12 cellular contexts compared by ENCODE assay signal in genomic region chr19:43752287-43752875, GRCh38. TPM values are rescaled to one million over a fixed set of nuclear protein-coding genes. Genes with fewer than 3 reads are reported as not detected.
DNase-seq lines count a peak whose midpoint lies in the region; ATAC-seq, FAIRE-seq and TF ChIP-seq lines count a peak whose summit lies in the region.
"Had no signal": no experiment of that assay in that cellular context is flagged by ENCODE, and none has a peak within 500 bp of the region (broad histone marks: within the 10 kb centered on the region; RNA-seq: fewer than 3 reads in every experiment).

No MANE protein-coding gene starts in this region.

- peaks cover 47% of the 10 kb centered on the region for H3K36me3 Mint-ChIP-seq in T-helper 1 cell treated with Interleukin-12 subunit alpha and Interleukin-12 subunit beta and Interleukin-4 antibody, amounts not matched to agents 30 μg/mL and 1 μg/mL, for 36 hours (ENCODE audit: low read depth)
- H3K36me3 Mint-ChIP-seq in type B pancreatic cell, result peaks cover 29% of the 10 kb centered on the region

- H3K4me1 ChIP-seq in HepG2 (ENCODE audit: insufficient read depth, low read length) (peaks cover 18% of the 10 kb centered on the region), right lobe of liver (peaks cover 0 to 13% (median 0%) of the 10 kb centered on the region in 4 donors), left lung (peaks cover 16 to 65% of the 10 kb centered on the region in 2 donors)

- FAIRE-seq in HepG2 (lab: Jason Lieb, UNC), result no peak
- FAIRE-seq: small intestine had no signal

- peak overlapping the region; percentile 23 for H3K4me3 Mint-ChIP-seq in T-helper 1 cell treated with Interleukin-12 subunit alpha and Interleukin-12 subunit beta and Interleukin-4 antibody, amounts not matched to agents 30 μg/mL and 1 μg/mL, for 36 hours
- no peak overlapping the region for H3K4me3 Mint-ChIP-seq in type B pancreatic cell

- TF ChIP-seq POLR2A in HepG2 (IDR thresholded peaks at IDR 0.05; ENCODE audit: insufficient read depth in 1 of 2, low read depth in 2 of 2, low read length in 2 of 2) (no peak), right lobe of liver (IDR thresholded peaks at IDR 0.05) (no peak)

- no peak overlapping the region for H3K9ac ChIP-seq in HepG2 (ENCODE audit: insufficient read depth, low read depth, low read length)

- DNase-seq in HepG2 (ENCODE audit: low spot score) (no peak), right lobe of liver (no peak), left lung (no peak), type B pancreatic cell (ENCODE audit: extremely low spot score, unreplicated experiment) (no peak), mucosa of gallbladder (ENCODE audit: low spot score) (no peak)
- DNase-seq: small intestine had no signal

- H3K79me2 ChIP-seq in HepG2 (ENCODE audit: insufficient read depth, low read length), result peaks cover 16% of the 10 kb centered on the region

- no peak overlapping the region for H3K27ac ChIP-seq in HepG2 (ENCODE audit: extremely low read length, insufficient read depth, low read length)
- H3K27ac ChIP-seq in right lobe of liver, result no peak overlapping the region
- peak overlapping the region; percentile 99 for H3K27ac ChIP-seq in left lung

- no peaks in the 10 kb centered on the region for H3K9me3 Mint-ChIP-seq in T-helper 1 cell treated with Interleukin-12 subunit alpha and Interleukin-12 subunit beta and Interleukin-4 antibody, amounts not matched to agents 30 μg/mL and 1 μg/mL, for 36 hours
- no peaks in the 10 kb centered on the region for H3K9me3 Mint-ChIP-seq in type B pancreatic cell

- H3K27ac Mint-ChIP-seq in T-helper 1 cell treated with Interleukin-12 subunit alpha and Interleukin-12 subunit beta and Interleukin-4 antibody, amounts not matched to agents 30 μg/mL and 1 μg/mL, for 36 hours, result peak overlapping the region; percentile 43
- H3K27ac Mint-ChIP-seq in type B pancreatic cell, result peak overlapping the region; percentile 90

- no peaks in the 10 kb centered on the region for H3K27me3 ChIP-seq in HepG2 (ENCODE audit: control insufficient read depth in 1 of 2, insufficient read depth in 2 of 2, low read length in 2 of 2)
- H3K27me3 ChIP-seq in right lobe of liver, result no peaks in the 10 kb centered on the region
- no peaks in the 10 kb centered on the region for H3K27me3 ChIP-seq in left lung

- no peak overlapping the region for H3K4me2 ChIP-seq in HepG2 (ENCODE audit: low read depth, low read length)

- H3K9me3 ChIP-seq in HepG2 (ENCODE audit: low read length) (no peaks in the 10 kb centered on the region), right lobe of liver (no peaks in the 10 kb centered on the region), left lung (no peaks in the 10 kb centered on the region)

- CTCF ChIA-PET in HepG2 (lab: Yijun Ruan, JAX; ENCODE audit: low intra/inter-chr PET ratio, low total read pairs), result no interaction called here

- H3K4me1 Mint-ChIP-seq in T-helper 1 cell treated with Interleukin-12 subunit alpha and Interleukin-12 subunit beta and Interleukin-4 antibody, amounts not matched to agents 30 μg/mL and 1 μg/mL, for 36 hours (ENCODE audit: low read depth), result peaks cover 50% of the 10 kb centered on the region
- H3K4me1 Mint-ChIP-seq in type B pancreatic cell (ENCODE audit: unreplicated experiment), result peaks cover 39% of the 10 kb centered on the region

- no peak overlapping the region for H2AFZ ChIP-seq in HepG2 (ENCODE audit: low read length)

- in situ Hi-C loops in HepG2 (cut with HindIII; ENCODE audit: extremely low pct_ligation_motif_present, low pct_unique_long_range_greater_than_20kb), result no loop called here

- ATAC-seq in HepG2 (no peak), right lobe of liver (no peak), left lung (no peak), HG03571 (IDR thresholded peaks at IDR 0.05; ENCODE audit: unreplicated experiment) (no peak), HG03469 (IDR thresholded peaks at IDR 0.05; ENCODE audit: unreplicated experiment) (no peak)

- TF ChIP-seq CTCF in HepG2 (CRISPR knock-in tag; IDR thresholded peaks at IDR 0.05) (no peak), right lobe of liver (IDR thresholded peaks at IDR 0.05) (no peak), left lung (IDR thresholded peaks at IDR 0.05) (no peak), type B pancreatic cell (conservative IDR thresholded peaks at IDR 0.05) (no peak)

- no peak overlapping the region for H3K4me3 ChIP-seq in HepG2 (replicated peaks in 1 of 3; ENCODE audit: insufficient read depth in 1 of 3, low read depth in 2 of 3, low read length in 3 of 3)
- H3K4me3 ChIP-seq in right lobe of liver, result no peak overlapping the region
- H3K4me3 ChIP-seq in left lung, result no peak overlapping the region

- TF ChIP-seq RAD21 in HepG2 (CRISPR knock-in tag; IDR thresholded peaks at IDR 0.05), result no peak

- POLR2A ChIA-PET in HepG2 (lab: Yijun Ruan, JAX), result no interaction called here

- H4K20me1 ChIP-seq in HepG2 (ENCODE audit: insufficient read depth, low read length), result no peaks in the 10 kb centered on the region

- no TSS peak for BruUV-seq in HepG2 (replicated peaks; lab: Mats Ljungman, UMichigan)

- 98% methylated on average over 6 of the region's 6 CpGs for WGBS in HepG2 (ENCODE audit: low lambda C conversion rate)
- WGBS in right lobe of liver (ENCODE audit: insufficient coverage, low coverage, low lambda C conversion rate, missing lambda C conversion rate), result 82% methylated on average over 5 of the region's 6 CpGs

- no peaks in the 10 kb centered on the region for H3K27me3 Mint-ChIP-seq in T-helper 1 cell treated with Interleukin-12 subunit alpha and Interleukin-12 subunit beta and Interleukin-4 antibody, amounts not matched to agents 30 μg/mL and 1 μg/mL, for 36 hours (ENCODE audit: low read depth)
- H3K27me3 Mint-ChIP-seq in type B pancreatic cell, result no peaks in the 10 kb centered on the region

- TF ChIP-seq EP300 in HepG2 (IDR thresholded peaks at IDR 0.05; ENCODE audit: low read depth in 2 of 2, low read length in 2 of 2), result no peak
- TF ChIP-seq EP300 in HepG2 (CRISPR knock-in tag; IDR thresholded peaks at IDR 0.05; ENCODE audit: borderline replicate concordance), result no peak

- intact Hi-C loops in HepG2 (cut with micrococcal nuclease; ENCODE audit: unreplicated experiment), result no loop called here
- intact Hi-C loops in right lobe of liver (cut with DNase I), result no loop called here
- intact Hi-C loops in left lung (cut with DNase I), result no loop called here

- H3K36me3 ChIP-seq in HepG2 (replicated peaks in 1 of 2; ENCODE audit: control insufficient read depth in 1 of 2, insufficient read depth in 2 of 2, low read length in 2 of 2) (peaks cover 14 to 38% of the 10 kb centered on the region in 2 experiments), right lobe of liver (peaks cover 0 to 25% (median 2%) of the 10 kb centered on the region in 4 donors), left lung (peaks cover 0 to 50% of the 10 kb centered on the region in 2 donors)

RNA-seq across cellular contexts. Expression of gene SMG9, which starts 2.4 kb away (rescaled TPM):
- 9.6 and 18.7 TPM in 2 replicates for total RNA-seq in HepG2 (2016; rRNA removed; fragmentation: Illumina TruSeq; extraction: Trizol)
- 4.7 and 6.3 TPM in 2 replicates for total RNA-seq in HepG2 (2016; cell fraction: cytosol; rRNA removed; fragmentation: Illumina TruSeq; extraction: Trizol; ENCODE audit: low read depth)
- total RNA-seq in HepG2 (2016; cell fraction: insoluble cytoplasmic fraction; rRNA removed; fragmentation: Illumina TruSeq; extraction: Trizol), result 10.9 and 18.3 TPM in 2 replicates
- total RNA-seq in HepG2 (2016; cell fraction: membrane; rRNA removed; fragmentation: Illumina TruSeq; extraction: Trizol), result 5.4 and 5.5 TPM in 2 replicates
- total RNA-seq in HepG2 (2016; cell fraction: nucleus; rRNA removed; fragmentation: Illumina TruSeq; extraction: Trizol), result 20.5 and 25.3 TPM in 2 replicates
- 16.1 and 16.7 TPM in 2 replicates for polyA plus RNA-seq in HepG2 (2011; rRNA removed)
- polyA plus RNA-seq in HepG2 (2011; cell fraction: cytosol; rRNA removed), result 4.3 and 6.9 TPM in 2 replicates
- 36.9 and 41.9 TPM in 2 replicates for polyA plus RNA-seq in HepG2 (2011; cell fraction: nucleus; rRNA removed)
- polyA plus RNA-seq in HepG2 (2012), result 12.3 and 15.7 TPM in 2 replicates
- polyA plus RNA-seq in HepG2 (2016; cell fraction: cytosol; fragmentation: Illumina TruSeq; extraction: Trizol; ENCODE audit: low read depth), result 2.4 and 2.9 TPM in 2 replicates
- 16.1 and 23.3 TPM in 2 replicates for polyA plus RNA-seq in HepG2 (2016; cell fraction: insoluble cytoplasmic fraction; fragmentation: Illumina TruSeq; extraction: Trizol; ENCODE audit: low read depth)
- 3.6 and 4.5 TPM in 2 replicates for polyA plus RNA-seq in HepG2 (2016; cell fraction: membrane; fragmentation: Illumina TruSeq; extraction: Trizol; ENCODE audit: low read depth)
- 70.5 and 75.9 TPM in 2 replicates for polyA plus RNA-seq in HepG2 (2016; cell fraction: nucleus; fragmentation: Illumina TruSeq; extraction: Trizol; ENCODE audit: insufficient read depth, low read depth)
- polyA minus RNA-seq in HepG2 (2011; rRNA and poly(A)+ RNA removed; ENCODE audit: low replicate concordance), result 12.4 and 18.2 TPM in 2 replicates
- 2.9 and 3.6 TPM in 2 replicates for polyA minus RNA-seq in HepG2 (2011; cell fraction: cytosol; rRNA and poly(A)+ RNA removed)
- polyA minus RNA-seq in HepG2 (2011; cell fraction: nucleus; rRNA and poly(A)+ RNA removed), result 16.5 and 18.7 TPM in 2 replicates
- 10 to 100 TPM in 2 of 6 experiments, 1 to 10 TPM in 4; 6.5 to 13.5 (median 9.8) TPM for total RNA-seq in right lobe of liver
- 10 to 100 TPM; 40.9 to 49.6 TPM for total RNA-seq in left lung
- 44.5 and 64.9 TPM in 2 replicates for total RNA-seq in type B pancreatic cell (ENCODE audit: low replicate concordance)
- 71.4 TPM for total RNA-seq in mucosa of gallbladder

RNA-seq across cellular contexts. Expression of gene KCNN4, which starts 28.4 kb away (rescaled TPM):
- total RNA-seq in HepG2 (2016; rRNA removed; fragmentation: Illumina TruSeq; extraction: Trizol), result 0.13 TPM in 1 of 2 replicates, not detected in the other
- total RNA-seq in HepG2 (2016; cell fraction: cytosol; rRNA removed; fragmentation: Illumina TruSeq; extraction: Trizol; ENCODE audit: low read depth), result not detected in 2 replicates
- 0.15 TPM in 1 of 2 replicates, not detected in the other for total RNA-seq in HepG2 (2016; cell fraction: insoluble cytoplasmic fraction; rRNA removed; fragmentation: Illumina TruSeq; extraction: Trizol)
- not detected in 2 replicates for total RNA-seq in HepG2 (2016; cell fraction: membrane; rRNA removed; fragmentation: Illumina TruSeq; extraction: Trizol)
- total RNA-seq in HepG2 (2016; cell fraction: nucleus; rRNA removed; fragmentation: Illumina TruSeq; extraction: Trizol), result 0.50 TPM in 1 of 2 replicates, not detected in the other
- polyA plus RNA-seq in HepG2 (2011; rRNA removed), result 0.25 and 0.60 TPM in 2 replicates
- polyA plus RNA-seq in HepG2 (2011; cell fraction: cytosol; rRNA removed), result 0.18 and 0.19 TPM in 2 replicates
- 0.92 and 1.2 TPM in 2 replicates for polyA plus RNA-seq in HepG2 (2011; cell fraction: nucleus; rRNA removed)
- 0.19 TPM in 1 of 2 replicates, not detected in the other for polyA plus RNA-seq in HepG2 (2012)
- polyA plus RNA-seq in HepG2 (2016; cell fraction: cytosol; fragmentation: Illumina TruSeq; extraction: Trizol; ENCODE audit: low read depth), result 0.06 TPM in 1 of 2 replicates, not detected in the other
- polyA plus RNA-seq in HepG2 (2016; cell fraction: insoluble cytoplasmic fraction; fragmentation: Illumina TruSeq; extraction: Trizol; ENCODE audit: low read depth), result not detected in 2 replicates
- polyA plus RNA-seq in HepG2 (2016; cell fraction: membrane; fragmentation: Illumina TruSeq; extraction: Trizol; ENCODE audit: low read depth), result not detected in 2 replicates
- 0.37 and 0.55 TPM in 2 replicates for polyA plus RNA-seq in HepG2 (2016; cell fraction: nucleus; fragmentation: Illumina TruSeq; extraction: Trizol; ENCODE audit: insufficient read depth, low read depth)
- polyA minus RNA-seq in HepG2 (2011; rRNA and poly(A)+ RNA removed; ENCODE audit: low replicate concordance), result 0.16 and 81.5 TPM in 2 replicates
- polyA minus RNA-seq in HepG2 (2011; cell fraction: cytosol; rRNA and poly(A)+ RNA removed), result 0.89 and 0.97 TPM in 2 replicates
- polyA minus RNA-seq in HepG2 (2011; cell fraction: nucleus; rRNA and poly(A)+ RNA removed), result 0.64 TPM in 1 of 2 replicates, not detected in the other
- total RNA-seq in right lobe of liver, result 1 to 10 TPM in 1 of 6 experiments, under 1 TPM in 4, not detected in 1; 0.18 to 1.4 (median 0.27) TPM
- total RNA-seq in left lung, result 10 to 100 TPM in 1 of 2 donors, 1 to 10 TPM in 1; 9.6 to 21.5 TPM
- total RNA-seq in type B pancreatic cell (ENCODE audit: low replicate concordance), result 1.6 and 7.7 TPM in 2 replicates
- 10.5 TPM for total RNA-seq in mucosa of gallbladder

RNA-seq across cellular contexts. Expression of gene IRGC, which starts 36.5 kb away (rescaled TPM):
- total RNA-seq in HepG2 (2016; rRNA removed; fragmentation: Illumina TruSeq; extraction: Trizol), result not detected in 2 replicates
- total RNA-seq in HepG2 (2016; cell fraction: cytosol; rRNA removed; fragmentation: Illumina TruSeq; extraction: Trizol; ENCODE audit: low read depth), result not detected in 2 replicates
- not detected in 2 replicates for total RNA-seq in HepG2 (2016; cell fraction: insoluble cytoplasmic fraction; rRNA removed; fragmentation: Illumina TruSeq; extraction: Trizol)
- total RNA-seq in HepG2 (2016; cell fraction: membrane; rRNA removed; fragmentation: Illumina TruSeq; extraction: Trizol), result not detected in 2 replicates
- total RNA-seq in HepG2 (2016; cell fraction: nucleus; rRNA removed; fragmentation: Illumina TruSeq; extraction: Trizol), result not detected in 2 replicates
- not detected in 2 replicates for polyA plus RNA-seq in HepG2 (2011; rRNA removed)
- polyA plus RNA-seq in HepG2 (2011; cell fraction: cytosol; rRNA removed), result not detected in 2 replicates
- polyA plus RNA-seq in HepG2 (2011; cell fraction: nucleus; rRNA removed), result not detected in 2 replicates
- not detected in 2 replicates for polyA plus RNA-seq in HepG2 (2012)
- not detected in 2 replicates for polyA plus RNA-seq in HepG2 (2016; cell fraction: cytosol; fragmentation: Illumina TruSeq; extraction: Trizol; ENCODE audit: low read depth)
- polyA plus RNA-seq in HepG2 (2016; cell fraction: insoluble cytoplasmic fraction; fragmentation: Illumina TruSeq; extraction: Trizol; ENCODE audit: low read depth), result not detected in 2 replicates
- polyA plus RNA-seq in HepG2 (2016; cell fraction: membrane; fragmentation: Illumina TruSeq; extraction: Trizol; ENCODE audit: low read depth), result not detected in 2 replicates
- polyA plus RNA-seq in HepG2 (2016; cell fraction: nucleus; fragmentation: Illumina TruSeq; extraction: Trizol; ENCODE audit: insufficient read depth, low read depth), result not detected in 2 replicates
- not detected in 2 replicates for polyA minus RNA-seq in HepG2 (2011; rRNA and poly(A)+ RNA removed; ENCODE audit: low replicate concordance)
- not detected in 2 replicates for polyA minus RNA-seq in HepG2 (2011; cell fraction: cytosol; rRNA and poly(A)+ RNA removed)
- polyA minus RNA-seq in HepG2 (2011; cell fraction: nucleus; rRNA and poly(A)+ RNA removed), result not detected in 2 replicates
- not detected for total RNA-seq in right lobe of liver
- total RNA-seq in left lung, result not detected
- total RNA-seq in type B pancreatic cell (ENCODE audit: low replicate concordance), result not detected in 2 replicates
- total RNA-seq in mucosa of gallbladder, result not detected
- total RNA-seq: activated CD8-positive, alpha-beta memory T cell treated with anti-CD3 and anti-CD28 coated beads for 36 hours; mononuclear cell had no signal
- polyA plus RNA-seq: BJ, small intestine had no signal

RNA-seq across cellular contexts. Expression of gene LYPD5, which starts 49.9 kb away (rescaled TPM):
- total RNA-seq in HepG2 (2016; rRNA removed; fragmentation: Illumina TruSeq; extraction: Trizol), result not detected in 2 replicates
- not detected in 2 replicates for total RNA-seq in HepG2 (2016; cell fraction: cytosol; rRNA removed; fragmentation: Illumina TruSeq; extraction: Trizol; ENCODE audit: low read depth)
- not detected in 2 replicates for total RNA-seq in HepG2 (2016; cell fraction: insoluble cytoplasmic fraction; rRNA removed; fragmentation: Illumina TruSeq; extraction: Trizol)
- total RNA-seq in HepG2 (2016; cell fraction: membrane; rRNA removed; fragmentation: Illumina TruSeq; extraction: Trizol), result not detected in 2 replicates
- total RNA-seq in HepG2 (2016; cell fraction: nucleus; rRNA removed; fragmentation: Illumina TruSeq; extraction: Trizol), result not detected in 2 replicates
- not detected in 2 replicates for polyA plus RNA-seq in HepG2 (2011; rRNA removed)
- not detected in 2 replicates for polyA plus RNA-seq in HepG2 (2011; cell fraction: cytosol; rRNA removed)
- not detected in 2 replicates for polyA plus RNA-seq in HepG2 (2011; cell fraction: nucleus; rRNA removed)
- not detected in 2 replicates for polyA plus RNA-seq in HepG2 (2012)
- not detected in 2 replicates for polyA plus RNA-seq in HepG2 (2016; cell fraction: cytosol; fragmentation: Illumina TruSeq; extraction: Trizol; ENCODE audit: low read depth)
- not detected in 2 replicates for polyA plus RNA-seq in HepG2 (2016; cell fraction: insoluble cytoplasmic fraction; fragmentation: Illumina TruSeq; extraction: Trizol; ENCODE audit: low read depth)
- polyA plus RNA-seq in HepG2 (2016; cell fraction: membrane; fragmentation: Illumina TruSeq; extraction: Trizol; ENCODE audit: low read depth), result not detected in 2 replicates
- not detected in 2 replicates for polyA plus RNA-seq in HepG2 (2016; cell fraction: nucleus; fragmentation: Illumina TruSeq; extraction: Trizol; ENCODE audit: insufficient read depth, low read depth)
- 0.08 and 1.3 TPM in 2 replicates for polyA minus RNA-seq in HepG2 (2011; rRNA and poly(A)+ RNA removed; ENCODE audit: low replicate concordance)
- not detected in 2 replicates for polyA minus RNA-seq in HepG2 (2011; cell fraction: cytosol; rRNA and poly(A)+ RNA removed)
- polyA minus RNA-seq in HepG2 (2011; cell fraction: nucleus; rRNA and poly(A)+ RNA removed), result not detected in 2 replicates
- total RNA-seq in right lobe of liver, result under 1 TPM in 2 of 6 experiments, not detected in 4; 0.80 to 0.87 TPM
- 1 to 10 TPM; 2.2 to 6.3 TPM for total RNA-seq in left lung
- total RNA-seq in type B pancreatic cell (ENCODE audit: low replicate concordance), result 0.85 and 3.9 TPM in 2 replicates
- total RNA-seq in mucosa of gallbladder, result 1.6 TPM
- total RNA-seq: mononuclear cell had no signal

Comparison
In these comparisons a context has a peak if more than half of its experiments do, and no peak if none do; other contexts are left out.
1. H3K27ac ChIP-seq: peak in left lung (2 of 2); none in HepG2 (single experiment) and right lobe of liver (0 of 3).